19 cellular contexts compared by ENCODE assay signal in genomic region chr10:16919076-16919972, GRCh38.
"Had no signal": no experiment of that assay in that cellular context is flagged by ENCODE, and none has a peak within 500 bp of the region (broad histone marks: within the 10 kb centered on the region; RNA-seq: fewer than 3 reads in every experiment).

No MANE protein-coding gene starts in this region.

- H3K27me3 Mint-ChIP-seq: activated naive CD4-positive, alpha-beta T cell treated with anti-CD3 and anti-CD28 coated beads, Interleukin-2, amount 50 U/mL, for 24 hours; effector memory CD8-positive, alpha-beta T cell; progenitor cell of endocrine pancreas had no signal

- H3K9me3 Mint-ChIP-seq: activated naive CD4-positive, alpha-beta T cell treated with anti-CD3 and anti-CD28 coated beads, Interleukin-2, amount 50 U/mL, for 24 hours; activated T-cell treated with anti-CD3 and anti-CD28 coated beads, Interleukin-2, amount 50 U/mL, for 4 hours; effector memory CD8-positive, alpha-beta T cell; neural crest cell; type B pancreatic cell had no signal

- H3K9me3 ChIP-seq: right atrium auricular region, stomach had no signal

- H3K4me1 ChIP-seq: right atrium auricular region, stomach had no signal

- H3K4me3 ChIP-seq: right atrium auricular region, skin epidermis, stomach had no signal

- DNase-seq: activated CD4-positive, alpha-beta T cell treated with anti-CD3 and anti-CD28 coated beads for 48 hours; activated CD4-positive, CD25-positive, alpha-beta regulatory T cell; activated CD8-positive, alpha-beta T cell treated with anti-CD3 and anti-CD28 coated beads, Interleukin-2, amount 10 ng/mL, durations not matched to agents 7 days and 5 days; activated effector memory CD4-positive, alpha-beta T cell treated with anti-CD3 and anti-CD28 coated beads, Interleukin-2, amount 50 U/mL, for 16 hours; activated T-cell treated with anti-CD3 and anti-CD28 coated beads, Interleukin-2, amount 50 U/mL, for 4 hours; cerebellar nuclear complex; effector memory CD8-positive, alpha-beta T cell; foreskin fibroblast; left cardiac atrium; mammary epithelial cell; stimulated activated CD4-positive, alpha-beta T cell treated with anti-CD3 and anti-CD28 coated beads, Interleukin-4, amount 100 ng/mL, for 1 hour; stomach; T-helper 2 cell had no signal

- H3K27ac ChIP-seq: right atrium auricular region, skin epidermis, stomach had no signal

- H3K4me1 Mint-ChIP-seq: activated naive CD4-positive, alpha-beta T cell treated with anti-CD3 and anti-CD28 coated beads, Interleukin-2, amount 50 U/mL, for 24 hours had no signal

- H3K27me3 ChIP-seq: right atrium auricular region, stomach had no signal

- H3K4me3 Mint-ChIP-seq: activated CD8-positive, alpha-beta T cell treated with anti-CD3 and anti-CD28 coated beads, Interleukin-2, amount 10 ng/mL, durations not matched to agents 7 days and 5 days; activated naive CD4-positive, alpha-beta T cell treated with anti-CD3 and anti-CD28 coated beads, Interleukin-2, amount 50 U/mL, for 24 hours; activated T-cell treated with anti-CD3 and anti-CD28 coated beads, Interleukin-2, amount 50 U/mL, for 4 hours; effector memory CD8-positive, alpha-beta T cell; neural crest cell; type B pancreatic cell had no signal

- H3K36me3 ChIP-seq: right atrium auricular region, stomach had no signal

- H3K27ac Mint-ChIP-seq: activated CD8-positive, alpha-beta T cell treated with anti-CD3 and anti-CD28 coated beads, Interleukin-2, amount 10 ng/mL, durations not matched to agents 7 days and 5 days; activated naive CD4-positive, alpha-beta T cell treated with anti-CD3 and anti-CD28 coated beads, Interleukin-2, amount 50 U/mL, for 24 hours; effector memory CD8-positive, alpha-beta T cell; progenitor cell of endocrine pancreas; type B pancreatic cell had no signal
